22 cellular contexts compared by ENCODE assay signal in the genomic region with DNA sequence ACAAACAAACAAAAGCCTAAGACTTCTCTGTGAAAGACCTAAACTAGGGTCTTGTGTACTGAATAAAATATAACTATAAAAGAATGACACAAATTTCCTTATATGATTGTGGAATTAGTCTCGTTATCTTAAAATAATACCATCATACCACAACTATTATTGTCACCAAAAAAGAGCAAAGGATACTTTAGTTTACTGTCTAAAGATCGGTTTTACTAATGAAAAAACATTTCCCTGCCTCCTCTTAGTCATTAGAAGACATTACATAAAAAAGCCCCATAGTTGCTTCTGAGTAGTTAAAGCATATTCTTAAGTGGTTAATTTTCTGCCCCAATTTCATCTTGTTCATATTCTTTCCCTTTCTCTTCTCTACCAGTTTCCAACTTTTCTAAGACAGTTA. TPM values are rescaled to one million over a fixed set of nuclear protein-coding genes. Genes with fewer than 3 reads are reported as not detected.
DNase-seq lines count a peak whose midpoint lies in the region; ATAC-seq, FAIRE-seq and TF ChIP-seq lines count a peak whose summit lies in the region.
"Had no signal": no experiment of that assay in that cellular context is flagged by ENCODE, and none has a peak within 500 bp of the region (broad histone marks: within the 10 kb centered on the region; RNA-seq: fewer than 3 reads in every experiment).

No MANE protein-coding gene starts in this region.

- no peak for TF ChIP-seq POLR2A in GM12892 (IDR thresholded peaks at IDR 0.05; ENCODE audit: low read depth, low read length)

- H3K27ac ChIP-seq in OCI-LY1 (ENCODE audit: low read depth, low read length, poor library complexity, severe bottlenecking): peak overlapping the region; percentile 42
- no peak overlapping the region for H3K27ac ChIP-seq in smooth muscle cell (ENCODE audit: low read depth)
- H3K27ac ChIP-seq: GM23248 had no signal

- TF ChIP-seq CTCF in OCI-LY1 (IDR thresholded peaks at IDR 0.05; ENCODE audit: low read length) (no peak), smooth muscle cell (IDR thresholded peaks at IDR 0.05; ENCODE audit: borderline replicate concordance, insufficient read depth, poor library complexity, severe bottlenecking) (no peak)

- peaks cover 38% of the 10 kb centered on the region for H3K4me1 ChIP-seq in OCI-LY1 (ENCODE audit: insufficient read depth, low read length, severe bottlenecking)
- no peaks in the 10 kb centered on the region for H3K4me1 ChIP-seq in smooth muscle cell (ENCODE audit: low read depth)

- DNase-seq in GM12892 (ENCODE audit: insufficient read length) (no peak), smooth muscle cell (lab: John Stamatoyannopoulos, UW; ENCODE audit: unreplicated experiment) (no peak), activated gamma-delta T cell treated with Interleukin-2 at 50 U/mL for 16 hours (no peak)
- DNase-seq: C1 segment of cervical spinal cord; Calu3; CD4-positive, alpha-beta memory T cell; COR-L47; DMS153; DND-41; EL; GDM1; GM23248; H7; HCEC 1CT had no signal

- H3K9me3 ChIP-seq in OCI-LY1 (ENCODE audit: low read length) (no peaks in the 10 kb centered on the region), smooth muscle cell (replicated peaks; ENCODE audit: low read depth) (no peaks in the 10 kb centered on the region)

- no peaks in the 10 kb centered on the region for H3F3A ChIP-seq in OCI-LY1 (ENCODE audit: insufficient read depth, low read length)
- no peaks in the 10 kb centered on the region for H3F3A ChIP-seq in smooth muscle cell (ENCODE audit: low read depth)

- ATAC-seq in GM21447 (IDR thresholded peaks at IDR 0.05; ENCODE audit: unreplicated experiment) (no peak), HG03135 (IDR thresholded peaks at IDR 0.05; ENCODE audit: unreplicated experiment) (no peak)

- H2AFZ ChIP-seq in OCI-LY1 (ENCODE audit: low read length) (no peak overlapping the region), smooth muscle cell (ENCODE audit: low read depth) (peak overlapping the region; percentile 34)
- H2AFZ ChIP-seq: GM23248 had no signal

- no peaks in the 10 kb centered on the region for H3K9me2 ChIP-seq in OCI-LY1 (ENCODE audit: low read depth, low read length)

- no peak overlapping the region for H3K4me2 ChIP-seq in OCI-LY1 (ENCODE audit: low read length)
- H3K4me2 ChIP-seq in smooth muscle cell: no peak overlapping the region

- H3K27me3 ChIP-seq in OCI-LY1 (ENCODE audit: insufficient read depth, low read length) (no peaks in the 10 kb centered on the region), smooth muscle cell (ENCODE audit: low read depth) (no peaks in the 10 kb centered on the region)

- WGBS in smooth muscle cell (ENCODE audit: low lambda C conversion rate): 82% methylated on average over 2 of the region's 2 CpGs

- FAIRE-seq in GM12892 (lab: Jason Lieb, UNC): peak; percentile 51
- FAIRE-seq: GM12891, H1 had no signal

- no peak overlapping the region for H3K4me3 ChIP-seq in OCI-LY1 (ENCODE audit: low read depth, low read length, poor library complexity, severe bottlenecking)
- H3K4me3 ChIP-seq in smooth muscle cell: no peak overlapping the region
- H3K4me3 ChIP-seq: GM23248 had no signal

- H3K9ac ChIP-seq in OCI-LY1 (ENCODE audit: low read length): no peak overlapping the region
- H3K9ac ChIP-seq in smooth muscle cell (ENCODE audit: low read depth): no peak overlapping the region
- H3K9ac ChIP-seq: GM23248 had no signal

- no peaks in the 10 kb centered on the region for H4K20me1 ChIP-seq in OCI-LY1 (ENCODE audit: insufficient read depth, low read length)
- H4K20me1 ChIP-seq in smooth muscle cell (ENCODE audit: low read depth): no peaks in the 10 kb centered on the region

- H3K79me2 ChIP-seq in OCI-LY1 (ENCODE audit: insufficient read depth, low read length) (no peaks in the 10 kb centered on the region), smooth muscle cell (ENCODE audit: low read depth) (no peaks in the 10 kb centered on the region)

- H3K36me3 ChIP-seq in OCI-LY1 (ENCODE audit: insufficient read depth, low read length): no peaks in the 10 kb centered on the region
- no peaks in the 10 kb centered on the region for H3K36me3 ChIP-seq in smooth muscle cell (ENCODE audit: low read depth)

RNA-seq across cellular contexts. Expression of gene PRL, which starts 33.1 kb away (rescaled TPM):
- 0.76 TPM for polyA plus RNA-seq in GM12892 (2012; ENCODE audit: missing spikeins)
- not detected in 2 replicates for total RNA-seq in smooth muscle cell
- polyA plus RNA-seq in smooth muscle cell: 0.26 TPM in 1 of 2 replicates, not detected in the other
- total RNA-seq: A172; A673; Calu3; CD4-positive, alpha-beta memory T cell; GM23248; H1; H7 had no signal
- polyA plus RNA-seq: BJ; CD4-positive, alpha-beta memory T cell; H1 had no signal
